ENCODE assay signal across 8 cellular contexts in genomic region chr14:55446127-55446736, GRCh38. TPM values are rescaled to one million over a fixed set of nuclear protein-coding genes. Genes with fewer than 3 reads are reported as not detected.
A peak's percentile ranks its signal among the peaks of the same experiment; 100 is the strongest.
DNase-seq lines count a peak whose midpoint lies in the region; ATAC-seq and TF ChIP-seq lines count a peak whose summit lies in the region.

No MANE protein-coding gene starts in this region.

- no peaks in the 10 kb centered on the region for H3K9me3 ChIP-seq in iPS DF 6.9 (ENCODE audit: control insufficient read depth, insufficient read depth, low read length)

- ATAC-seq in HG02588 (IDR thresholded peaks at IDR 0.05; ENCODE audit: unreplicated experiment): no peak

- DNase-seq in A172 (ENCODE audit: low spot score) (peak; percentile 63), NCI-H1417 treated with DMSO at 0.1 percent for 48 hours (lab: John Stamatoyannopoulos, UW) (peak; percentile 44), SW480 (ENCODE audit: low spot score) (peak; percentile 38), astrocyte of the cerebellum (ENCODE audit: low read depth) (peak; percentile 74), iPS DF 6.9 (ENCODE audit: low read depth, low spot score) (peak; percentile 84)
- peak; percentile 5 to 44 for DNase-seq in stimulated activated CD4-positive, alpha-beta T cell treated with anti-CD3 and anti-CD28 coated beads, Interleukin-12 subunit alpha, Interleukin-12 subunit beta, amount 100 ng/mL, for 24 hours (ENCODE audit: low read depth in 2 of 2)

- no CpG with 5 or more reads among the region's 5 CpGs for WGBS in iPS DF 6.9 (ENCODE audit: insufficient coverage, insufficient read length)

- H3K27me3 ChIP-seq in iPS DF 6.9 (ENCODE audit: control insufficient read depth, insufficient read depth, low read length): no peaks in the 10 kb centered on the region

- peak; percentile 60 for TF ChIP-seq CTCF in GM12874 (IDR thresholded peaks at IDR 0.05; ENCODE audit: insufficient read depth, low read depth, low read length)
- peak; percentile 70 for TF ChIP-seq CTCF in astrocyte of the cerebellum (IDR thresholded peaks at IDR 0.05; ENCODE audit: low read depth, low read length, missing control alignments)

- H3K4me3 ChIP-seq in astrocyte of the cerebellum (ENCODE audit: low read depth, low read length) (no peak overlapping the region), iPS DF 6.9 (ENCODE audit: low read length) (no peak overlapping the region)

- H3K27ac ChIP-seq in iPS DF 6.9 (ENCODE audit: low read length): no peak overlapping the region

- H3K36me3 ChIP-seq in iPS DF 6.9 (ENCODE audit: control insufficient read depth, insufficient read depth, low read length): no peaks in the 10 kb centered on the region

- in situ Hi-C loops in astrocyte of the cerebellum (cut with HindIII; ENCODE audit: low sequenced_read_pairs): loop anchor here (10.0 kb wide), 1 partner anchor 1029 kb away; no protein-coding TSS in a partner anchor

- H3K4me1 ChIP-seq in iPS DF 6.9 (ENCODE audit: control insufficient read depth, insufficient read depth, low read length): no peaks in the 10 kb centered on the region

RNA-seq across cellular contexts. Expression of gene TBPL2, which starts 5.8 kb away (rescaled TPM):
- total RNA-seq in A172 (2014; rRNA removed; shearing (Covaris generic)): not detected in 2 replicates

RNA-seq across cellular contexts. Expression of gene ATG14, which starts 34.6 kb away (rescaled TPM):
- total RNA-seq in A172 (2014; rRNA removed; shearing (Covaris generic)): 9.5 and 11.9 TPM in 2 replicates

Comparison
In these comparisons a context has a peak if more than half of its experiments do, and no peak if none do; other contexts are left out.
1. DNase-seq: peak in every context shown above with its lines; median percentile 84 in iPS DF 6.9; 74 in astrocyte of the cerebellum; 63 in A172; 44 in NCI-H1417 treated with DMSO at 0.1 percent for 48 hours; 38 in SW480; 24 in stimulated activated CD4-positive, alpha-beta T cell treated with anti-CD3 and anti-CD28 coated beads, Interleukin-12 subunit alpha, Interleukin-12 subunit beta, amount 100 ng/mL, for 24 hours.